ENCODE assay signal across 9 cellular contexts in the genomic region with DNA sequence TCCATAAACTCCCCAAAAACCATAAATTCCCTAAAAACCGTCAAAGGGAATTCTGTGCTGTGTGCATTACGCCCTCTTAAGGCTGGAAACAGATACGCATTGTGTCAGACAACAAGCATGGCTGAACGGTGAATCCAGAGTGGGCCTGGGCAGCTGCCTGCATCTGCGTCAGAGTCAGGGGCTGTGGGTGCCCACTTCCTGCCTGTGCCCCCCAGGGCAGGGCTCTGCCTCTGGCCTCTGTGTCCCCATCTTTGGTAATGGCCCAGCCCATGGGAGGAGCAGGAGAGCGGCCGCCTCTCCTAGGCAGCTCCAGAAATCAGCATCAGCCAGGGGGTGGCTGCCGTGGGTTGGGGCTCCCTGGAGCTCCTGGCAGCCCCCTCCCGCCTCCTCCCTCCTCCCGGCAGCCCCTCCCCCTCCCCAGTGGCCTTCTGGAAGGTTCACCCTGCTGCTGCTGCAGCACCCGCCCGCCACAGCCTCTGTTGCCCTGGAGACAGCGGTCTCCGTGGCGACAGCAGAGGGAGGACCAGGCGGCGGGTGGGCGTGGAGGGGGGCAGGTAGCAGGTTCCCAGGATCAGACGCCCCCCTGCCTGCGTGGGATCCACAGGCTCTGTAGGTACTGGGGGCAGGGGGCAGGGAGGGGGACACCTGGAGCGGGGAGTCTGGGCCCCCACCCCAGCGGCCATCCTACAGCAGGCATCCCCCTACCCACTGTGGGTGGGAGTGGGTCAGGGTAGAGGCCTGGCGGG. TPM values are rescaled to one million over a fixed set of nuclear protein-coding genes. Genes with fewer than 3 reads are reported as not detected.
A peak's percentile ranks its signal among the peaks of the same experiment; 100 is the strongest.
DNase-seq lines count a peak whose midpoint lies in the region; ATAC-seq and TF ChIP-seq lines count a peak whose summit lies in the region.
"Had no signal": no experiment of that assay in that cellular context is flagged by ENCODE, and none has a peak within 500 bp of the region (broad histone marks: within the 10 kb centered on the region; RNA-seq: fewer than 3 reads in every experiment).

No MANE protein-coding gene starts in this region.

- no peak; the same call in 2 of the 3 replicates for ATAC-seq in SK-N-SH treated with all-trans-retinoic acid at 6 μM for 48 hours

- no peak overlapping the region; a peak in 1 of 4 replicates for H3K4me3 ChIP-seq in SK-N-SH (ENCODE audit: low read depth in 2 of 2, low read length in 1 of 2)
- no peak overlapping the region for H3K4me3 ChIP-seq in PC-9
- H3K4me3 ChIP-seq in fibroblast of mammary gland (ENCODE audit: control insufficient read depth, low read depth, low read length), result no peak overlapping the region
- no peak overlapping the region for H3K4me3 ChIP-seq in testis

- BruUV-seq in PC-9 (replicated peaks; lab: Mats Ljungman, UMichigan), result no TSS peak

- H3K27ac ChIP-seq in SK-N-SH (ENCODE audit: low read depth in 2 of 2, low read length in 1 of 2) (no peak overlapping the region; a peak in 1 of 4 replicates), PC-9 (no peak overlapping the region), testis (no peak overlapping the region)

- H3K4me1 ChIP-seq in SK-N-SH (ENCODE audit: control insufficient read depth in 1 of 2, insufficient read depth in 2 of 2, low read depth in 1 of 2, low read length in 1 of 2) (peaks cover 3 to 34% of the 10 kb centered on the region in 2 experiments; a peak in 1 of 4 replicates), PC-9 (replicated peaks; ENCODE audit: insufficient read depth) (peaks cover 21% of the 10 kb centered on the region), testis (peaks cover 19% of the 10 kb centered on the region)

- H3K4me2 ChIP-seq in SK-N-SH, result no peak overlapping the region
- no peak overlapping the region for H3K4me2 ChIP-seq in PC-9

- H4K20me1 ChIP-seq in SK-N-SH (ENCODE audit: insufficient read depth) (no peaks in the 10 kb centered on the region), PC-9 (ENCODE audit: insufficient read depth) (no peaks in the 10 kb centered on the region)

- H3K9me3 Mint-ChIP-seq in activated naive CD4-positive, alpha-beta T cell treated with anti-CD3 and anti-CD28 coated beads, Interleukin-2, amount 10 ng/mL, durations not matched to agents 7 days and 5 days, result no peaks in the 10 kb centered on the region
- H3K9me3 Mint-ChIP-seq: activated B cell treated with CpG ODN at 0.5 μM for 24 hours had no signal

- H3K36me3 ChIP-seq in SK-N-SH (replicated peaks in 1 of 2; ENCODE audit: control insufficient read depth in 1 of 2, insufficient read depth in 2 of 2, low read length in 1 of 2) (no peaks in the 10 kb centered on the region), PC-9 (ENCODE audit: low read depth) (no peaks in the 10 kb centered on the region), testis (ENCODE audit: low read depth, missing control alignments) (no peaks in the 10 kb centered on the region)

- intact Hi-C loops in PC-9 (cut with micrococcal nuclease; ENCODE audit: unreplicated experiment) (loop anchor here (5.0 kb wide), 1 partner anchor 248 kb away; no protein-coding TSS in a partner anchor), testis (cut with DNase I; ENCODE audit: low total_unique reads) (no loop called here)

- WGBS in SK-N-SH (ENCODE audit: low lambda C conversion rate), result 39% methylated on average over 3 of the region's 23 CpGs
- 63 to 68% methylated on average over 7 to 23 of the region's 23 CpGs for WGBS in testis, 2 donors

- H3K9me3 ChIP-seq in SK-N-SH (no peaks in the 10 kb centered on the region), PC-9 (ENCODE audit: insufficient read depth, low read depth) (no peaks in the 10 kb centered on the region), testis (no peaks in the 10 kb centered on the region)

- H2AFZ ChIP-seq in SK-N-SH (ENCODE audit: low read depth), result no peak overlapping the region
- H2AFZ ChIP-seq in PC-9, result no peak overlapping the region

- H3K27me3 Mint-ChIP-seq in activated naive CD4-positive, alpha-beta T cell treated with anti-CD3 and anti-CD28 coated beads, Interleukin-2, amount 10 ng/mL, durations not matched to agents 7 days and 5 days, result peaks cover 47% of the 10 kb centered on the region

- peaks cover 13% of the 10 kb centered on the region for H3K4me1 Mint-ChIP-seq in activated naive CD4-positive, alpha-beta T cell treated with anti-CD3 and anti-CD28 coated beads, Interleukin-2, amount 10 ng/mL, durations not matched to agents 7 days and 5 days

- TF ChIP-seq POLR2A in testis (IDR thresholded peaks at IDR 0.05), result no peak

- no peaks in the 10 kb centered on the region for H3K27me3 ChIP-seq in SK-N-SH (ENCODE audit: insufficient read depth)
- H3K27me3 ChIP-seq in PC-9 (ENCODE audit: insufficient read depth, low read depth), result peaks cover 13% of the 10 kb centered on the region
- H3K27me3 ChIP-seq in testis, result no peaks in the 10 kb centered on the region

- no peak for TF ChIP-seq EP300 in SK-N-SH (IDR thresholded peaks at IDR 0.05; ENCODE audit: borderline replicate concordance in 1 of 2, low read depth in 1 of 2, low read length in 1 of 2)

- H3K9me2 ChIP-seq in SK-N-SH (no peaks in the 10 kb centered on the region), PC-9 (ENCODE audit: insufficient read depth) (no peaks in the 10 kb centered on the region)

- H3K27ac Mint-ChIP-seq in activated naive CD4-positive, alpha-beta T cell treated with anti-CD3 and anti-CD28 coated beads, Interleukin-2, amount 10 ng/mL, durations not matched to agents 7 days and 5 days, result no peak overlapping the region
- H3K27ac Mint-ChIP-seq: activated B cell treated with CpG ODN at 0.5 μM for 24 hours had no signal

- H3K36me3 Mint-ChIP-seq in activated naive CD4-positive, alpha-beta T cell treated with anti-CD3 and anti-CD28 coated beads, Interleukin-2, amount 10 ng/mL, durations not matched to agents 7 days and 5 days, result no peaks in the 10 kb centered on the region

- peak; percentile 65 for TF ChIP-seq RAD21 in SK-N-SH (IDR thresholded peaks at IDR 0.05; ENCODE audit: low read length)

- no peak overlapping the region for H3K4me3 Mint-ChIP-seq in activated naive CD4-positive, alpha-beta T cell treated with anti-CD3 and anti-CD28 coated beads, Interleukin-2, amount 10 ng/mL, durations not matched to agents 7 days and 5 days
- H3K4me3 Mint-ChIP-seq: activated B cell treated with CpG ODN at 0.5 μM for 24 hours had no signal

- TF ChIP-seq CTCF in SK-N-SH (IDR thresholded peaks at IDR 0.05) (peak; percentile 59), PC-9 (conservative IDR thresholded peaks at IDR 0.05) (peak; percentile 66; the same call in 1 of the 2 replicates), fibroblast of mammary gland (conservative IDR thresholded peaks at IDR 0.05; ENCODE audit: control insufficient read depth, insufficient read depth, low read depth, low read length) (peak; percentile 68), testis (IDR thresholded peaks at IDR 0.05) (peak in 2 of 3 experiments; percentile 23 to 29)

- no peaks in the 10 kb centered on the region for H3F3A ChIP-seq in SK-N-SH (replicated peaks; ENCODE audit: insufficient read depth)
- peaks cover 30% of the 10 kb centered on the region for H3F3A ChIP-seq in PC-9 (ENCODE audit: insufficient read depth, low read depth)

- CTCF ChIA-PET in SK-N-SH (lab: Yijun Ruan, JAX) (interaction anchor here (0.6 to 3.5 kb wide), 14 partner anchors 11 to 985 kb away, joined by 3 to 27 read pairs (median 4); partner anchors contain the start of genes EP400 and PUS1), PC-9 (lab: Charles Lee) (no interaction called here)
- CTCF ChIA-PET in activated naive CD4-positive, alpha-beta T cell treated with anti-CD3 and anti-CD28 coated beads, Interleukin-2, amount 10 ng/mL, durations not matched to agents 7 days and 5 days (lab: Charles Lee), result interaction anchor here (1.0 kb wide), 1 partner anchor 729 kb away, joined by 3 read pairs; no protein-coding TSS in a partner anchor

- no peaks in the 10 kb centered on the region for H3K79me2 ChIP-seq in SK-N-SH (ENCODE audit: insufficient read depth)
- H3K79me2 ChIP-seq in PC-9 (ENCODE audit: low read depth), result no peaks in the 10 kb centered on the region

- H3K9ac ChIP-seq in SK-N-SH, result no peak overlapping the region

- POLR2A ChIA-PET in SK-N-SH (lab: Yijun Ruan, JAX), result no interaction called here
- POLR2A ChIA-PET in PC-9 (lab: Charles Lee; ENCODE audit: unreplicated experiment), result no interaction called here

- DNase-seq in SK-N-SH (peak; percentile 87), PC-9 (no peak), fibroblast of mammary gland (ENCODE audit: low read depth) (peak; percentile 62), testis (no peak), cerebellum (ENCODE audit: low spot score) (no peak), GDM1 (lab: John Stamatoyannopoulos, UW) (no peak)
- DNase-seq in activated naive CD4-positive, alpha-beta T cell treated with anti-CD3 and anti-CD28 coated beads, Interleukin-2, amount 10 ng/mL, durations not matched to agents 7 days and 5 days, result no peak
- DNase-seq: activated B cell treated with CpG ODN at 0.5 μM for 24 hours had no signal

TF ChIP-seq in SK-N-SH, 30 proteins besides CTCF, POLR2A, EP300 and RAD21 (continues in another document):
- TF ChIP-seq GATA2 (CRISPR knock-in tag; IDR thresholded peaks at IDR 0.05), result no peak

TF ChIP-seq in SK-N-SH treated with all-trans-retinoic acid at 6 μM for 48 hours, 23 proteins besides CTCF, POLR2A, EP300 and RAD21 (continues in another document):
- no peak for TF ChIP-seq TCF4 (CRISPR knock-in tag; IDR thresholded peaks at IDR 0.05; ENCODE audit: borderline replicate concordance)
- TF ChIP-seq PPARA (CRISPR knock-in tag; IDR thresholded peaks at IDR 0.05; ENCODE audit: borderline replicate concordance), result no peak
- no peak for TF ChIP-seq ARNTL (CRISPR knock-in tag; IDR thresholded peaks at IDR 0.05; ENCODE audit: borderline replicate concordance, low read depth)
- no peak for TF ChIP-seq TOX (CRISPR knock-in tag; IDR thresholded peaks at IDR 0.05; ENCODE audit: borderline replicate concordance)
- no peak for TF ChIP-seq BACH2 (CRISPR knock-in tag; IDR thresholded peaks at IDR 0.05; ENCODE audit: borderline replicate concordance)
- TF ChIP-seq ZNF565 (CRISPR knock-in tag; conservative IDR thresholded peaks at IDR 0.05; ENCODE audit: low read depth), result no peak

RNA-seq across cellular contexts. Expression of gene MMP17, which starts 5.9 kb away (rescaled TPM):
- polyA plus RNA-seq in SK-N-SH (2012; rRNA removed) (13.5 and 14.0 TPM in 2 replicates), testis (ENCODE audit: insufficient read depth, low read depth, low replicate concordance) (13.2 TPM)
- 4.0 and 8.7 TPM in 2 replicates for polyA plus RNA-seq in SK-N-SH (2012; cell fraction: cytosol; rRNA removed)
- 27.4 and 35.0 TPM in 2 replicates for polyA plus RNA-seq in SK-N-SH (2012; cell fraction: nucleus; rRNA removed)
- total RNA-seq in PC-9 (2021) (3.3 and 5.4 TPM in 2 replicates), testis (10 to 100 TPM; 16.1 to 23.3 TPM), cerebellum (15.3 TPM)

Comparison
In these comparisons a context has a peak if more than half of its experiments do, and no peak if none do; other contexts are left out.
1. DNase-seq: peak in SK-N-SH (single experiment) and fibroblast of mammary gland (single experiment); none in PC-9 (0 of 2), testis (single experiment), cerebellum (single experiment), activated naive CD4-positive, alpha-beta T cell treated with anti-CD3 and anti-CD28 coated beads, Interleukin-2, amount 10 ng/mL, durations not matched to agents 7 days and 5 days (single experiment) and GDM1 (single experiment).
2. Peak in every context shown above with its lines, with median percentiles within 50 percentile points of each other: CTCF ChIP-seq.